In genomic region chr14:57611555-57612075, GRCh38 we compare ENCODE assay signal across 25 cellular contexts.
DNase-seq lines count a peak whose midpoint lies in the region; ATAC-seq and TF ChIP-seq lines count a peak whose summit lies in the region.
"Had no signal": no experiment of that assay in that cellular context is flagged by ENCODE, and none has a peak within 500 bp of the region (broad histone marks: within the 10 kb centered on the region; RNA-seq: fewer than 3 reads in every experiment).

No MANE protein-coding gene starts in this region.

- CTCF ChIA-PET in GM10248 (lab: Yijun Ruan, JAX) = no interaction called here

- DNase-seq in RPMI8226 (peak; percentile 5), renal cortical epithelial cell (ENCODE audit: low read depth) (peak; percentile 30), globus pallidus (ENCODE audit: low spot score) (no peak), GM10248 (ENCODE audit: extremely low spot score) (no peak), NCI-H2029 treated with DMSO at 0.1 percent for 48 hours (lab: John Stamatoyannopoulos, UW) (no peak)
- DNase-seq: AML-193; CD4-positive, alpha-beta memory T cell; COR-L47; GOT3; IMR-90; KG1; NCI-H1092 treated with DMSO at 0.1 percent for 48 hours; NCI-H1436; NCI-H187; NCI-H2107; NCI-H748 treated with DMSO at 0.1 percent for 48 hours; PC-3; SJCRH30 had no signal

- TF ChIP-seq CTCF in C4-2B (conservative IDR thresholded peaks at IDR 0.05) = no peak
- TF ChIP-seq CTCF in GM10248 (IDR thresholded peaks at IDR 0.05; ENCODE audit: control extremely low read depth, extremely low read depth, low read depth, missing control alignments) = no peak

- POLR2A ChIA-PET in GM10248 (lab: Yijun Ruan, JAX) = no interaction called here

- H3K27ac ChIP-seq in C4-2B = peak overlapping the region; percentile 95
- H3K27ac ChIP-seq: A549; BLaER1 treated with 17β-estradiol and CSF1 and Interleukin-3, amounts not matched to agents 10 nM and 100 nM; SJCRH30 had no signal

- peak; percentile 39 for ATAC-seq in GM18867 (IDR thresholded peaks at IDR 0.05; ENCODE audit: unreplicated experiment)
- ATAC-seq: A549, GM12878, PC-3, Right ventricle myocardium inferior, SK-N-SH treated with all-trans-retinoic acid at 6 μM for 48 hours had no signal

Comparison
In these comparisons a context has a peak if more than half of its experiments do, and no peak if none do; other contexts are left out.
1. DNase-seq: peak in RPMI8226 (single experiment) and renal cortical epithelial cell (single experiment); none in globus pallidus (single experiment), GM10248 (single experiment) and NCI-H2029 treated with DMSO at 0.1 percent for 48 hours (single experiment).